ENCODE assay signal across 21 cellular contexts in genomic region chr11:13291361-13291760, GRCh38.
"Had no signal": no experiment of that assay in that cellular context is flagged by ENCODE, and none has a peak within 500 bp of the region (broad histone marks: within the 10 kb centered on the region; RNA-seq: fewer than 3 reads in every experiment).

No MANE protein-coding gene starts in this region.

- H3K36me3 Mint-ChIP-seq: neural progenitor cell had no signal

- H3K4me3 ChIP-seq: dorsolateral prefrontal cortex, lower lobe of right lung, neural progenitor cell, prostate gland, right atrium auricular region, smooth muscle cell, transverse colon, upper lobe of right lung, uterus had no signal

- H3K4me1 Mint-ChIP-seq: nephron had no signal

- ATAC-seq: left ventricle myocardium superior, lower lobe of right lung, upper lobe of right lung had no signal

- H3K27ac Mint-ChIP-seq: memory B cell, nephron, neural progenitor cell had no signal

- H3K4me3 Mint-ChIP-seq: memory B cell, nephron, neural progenitor cell had no signal

- DNase-seq: dorsolateral prefrontal cortex; effector CD4-positive, alpha-beta T cell; left ventricle myocardium superior; lower lobe of right lung; stimulated activated CD4-positive, alpha-beta T cell treated with anti-CD3 and anti-CD28 coated beads, Interleukin-12 subunit alpha, Interleukin-12 subunit beta, amount 100 ng/mL, for 4 hours; stimulated activated CD4-positive, alpha-beta T cell treated with anti-CD3 and anti-CD28 coated beads, Interleukin-1b, Interleukin-23, amount 100 ng/mL, for 48 hours; stimulated activated CD4-positive, alpha-beta T cell treated with anti-CD3 and anti-CD28 coated beads, Interleukin-4, amount 100 ng/mL, for 1 hour; stimulated activated CD8-positive, alpha-beta memory T cell treated with anti-CD3 and anti-CD28 coated beads, Interleukin-4, amount 100 ng/mL, for 48 hours; stimulated activated naive CD4-positive, alpha-beta T cell treated with Interleukin-2 at 50 U/mL for 16 hours; transverse colon; upper lobe of right lung; uterus had no signal

- H3K4me2 ChIP-seq: neural progenitor cell, smooth muscle cell had no signal

- H3K36me3 ChIP-seq: lower lobe of right lung, neural progenitor cell, prostate gland, right atrium auricular region, transverse colon, upper lobe of right lung, uterus had no signal

- H3K9me3 Mint-ChIP-seq: memory B cell, nephron, neural progenitor cell had no signal

- H3K9ac ChIP-seq: neural progenitor cell had no signal

- H3K9me3 ChIP-seq: lower lobe of right lung, prostate gland, right atrium auricular region, transverse colon, upper lobe of right lung, uterus had no signal

- H3K27me3 Mint-ChIP-seq: memory B cell had no signal

- FAIRE-seq: colon, frontal cortex, keratinocyte had no signal

- H2AFZ ChIP-seq: neural progenitor cell had no signal

- H3K4me1 ChIP-seq: neural progenitor cell, prostate gland, uterus had no signal

- H3K27ac ChIP-seq: lower lobe of right lung, neural progenitor cell, prostate gland, right atrium auricular region, transverse colon, upper lobe of right lung, uterus had no signal

- H3K27me3 ChIP-seq: dorsolateral prefrontal cortex, neural progenitor cell, right atrium auricular region, transverse colon, upper lobe of right lung, uterus had no signal
